Comparison of ENCODE assay signal across 33 cellular contexts in genomic region chr4:23174179-23174578, GRCh38.
"Had no signal": no experiment of that assay in that cellular context is flagged by ENCODE, and none has a peak within 500 bp of the region (broad histone marks: within the 10 kb centered on the region; RNA-seq: fewer than 3 reads in every experiment).

No MANE protein-coding gene starts in this region.

- H3K36me3 ChIP-seq: MG63 had no signal

- H3K4me3 ChIP-seq: MG63 had no signal

- H3K9me3 ChIP-seq: MG63 had no signal

- DNase-seq: Kasumi-1, MG63, MM.1S, MV-4-11, NCI-H1048, NCI-H1092, NCI-H1092 treated with DMSO at 0.1 percent for 48 hours, NCI-H1105, NCI-H1105 treated with DMSO at 0.1 percent for 48 hours, NCI-H1417, NCI-H1417 treated with DMSO at 0.1 percent for 48 hours, NCI-H1436, NCI-H1436 treated with DMSO at 0.1 percent for 48 hours, NCI-H146, NCI-H1694, NCI-H1694 treated with DMSO at 0.1 percent for 48 hours, NCI-H187, NCI-H187 treated with DMSO at 0.1 percent for 48 hours, NCI-H1930, NCI-H2029, NCI-H2029 treated with DMSO at 0.1 percent for 48 hours, NCI-H2081, NCI-H2081 treated with DMSO at 0.1 percent for 48 hours, NCI-H2107, NCI-H2171, NCI-H2171 treated with DMSO at 0.1 percent for 48 hours, NCI-H2227 treated with DMSO at 0.1 percent for 48 hours, NCI-H226, NCI-H345, NCI-H446, NCI-H446 treated with DMSO at 0.1 percent for 48 hours, NCI-H510A, NCI-H510A treated with DMSO at 0.1 percent for 48 hours had no signal
